1 cellular context compared by ENCODE assay signal in genomic region chr11:10875430-10876021, GRCh38.
A peak's percentile ranks its signal among the peaks of the same experiment; 100 is the strongest.
TF ChIP-seq lines count a peak whose summit lies in the region.

No MANE protein-coding gene starts in this region.

TF ChIP-seq in A549, 52 proteins besides CTCF, POLR2A, EP300 and RAD21 (continued from another document):
- no peak for TF ChIP-seq REST (IDR thresholded peaks at IDR 0.05)
- no peak for TF ChIP-seq BHLHE40 (IDR thresholded peaks at IDR 0.05; ENCODE audit: low read depth, low read length)
- no peak for TF ChIP-seq FOSL2 (IDR thresholded peaks at IDR 0.05)
- peak; percentile 51; the same call in 1 of the 2 replicates for TF ChIP-seq FOSL2 (CRISPR knock-in tag; IDR thresholded peaks at IDR 0.05)
- TF ChIP-seq SMC3 (IDR thresholded peaks at IDR 0.05), result no peak
- TF ChIP-seq CEBPB (IDR thresholded peaks at IDR 0.05), result peak in 1 of 2 experiments; percentile 32; a peak in 1 of 4 replicates
- no peak for TF ChIP-seq EHMT2 (IDR thresholded peaks at IDR 0.05; ENCODE audit: low read depth)
- TF ChIP-seq USF2 (IDR thresholded peaks at IDR 0.05), result no peak
- no peak for TF ChIP-seq HMGXB4 (CRISPR knock-in tag; IDR thresholded peaks at IDR 0.05; ENCODE audit: borderline replicate concordance)
